In genomic region chr21:39385299-39386145, GRCh38 we compare ENCODE assay signal across 8 cellular contexts.
DNase-seq lines count a peak whose midpoint lies in the region; ATAC-seq lines count a peak whose summit lies in the region.

No MANE protein-coding gene starts in this region.

- peak; percentile 7 to 87 (median 63) for DNase-seq in C1 segment of cervical spinal cord (lab: John Stamatoyannopoulos, UW)
- peak in 4 of 5 experiments; percentile 23 to 72 (median 44) for DNase-seq in T-helper 2 cell
- DNase-seq in astrocyte of the hippocampus (ENCODE audit: low read depth, low spot score) = peak; percentile 90
- DNase-seq in inferior parietal cortex (ENCODE audit: extremely low spot score) = peak; percentile 79
- peak; percentile 47 to 55 for DNase-seq in stimulated activated CD4-positive, alpha-beta T cell treated with anti-CD3 and anti-CD28 coated beads, Interleukin-12 subunit alpha, Interleukin-12 subunit beta, amount 100 ng/mL, for 24 hours (ENCODE audit: low read depth in 2 of 2)

- ATAC-seq in HG03457 (IDR thresholded peaks at IDR 0.05; ENCODE audit: unreplicated experiment) = peak; percentile 52
- ATAC-seq in GM21619 (IDR thresholded peaks at IDR 0.05; ENCODE audit: unreplicated experiment) = no peak
- no peak for ATAC-seq in HG03095 (IDR thresholded peaks at IDR 0.05; ENCODE audit: unreplicated experiment)
